In the genomic region with DNA sequence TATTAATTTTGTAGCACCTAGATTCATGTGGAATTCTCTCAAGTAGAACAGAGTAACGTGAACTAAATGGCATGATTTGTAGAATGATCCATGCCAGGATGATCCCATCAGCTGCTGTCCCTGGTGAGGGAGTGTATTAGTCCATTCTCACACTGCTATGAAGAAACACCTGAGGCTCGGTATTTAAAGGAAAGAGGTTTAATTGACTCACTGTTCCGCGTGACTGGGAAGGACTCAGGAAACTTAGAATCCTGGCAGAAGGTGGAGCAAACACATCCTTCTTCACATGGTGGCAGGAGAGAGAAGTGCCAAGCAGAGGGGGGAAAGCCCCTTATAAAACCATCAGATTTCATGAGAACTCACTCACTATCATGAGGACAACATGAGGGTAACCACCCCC, we compare ENCODE assay signal across 16 cellular contexts.
A peak's percentile ranks its signal among the peaks of the same experiment; 100 is the strongest.
DNase-seq lines count a peak whose midpoint lies in the region; ATAC-seq and TF ChIP-seq lines count a peak whose summit lies in the region.
"Had no signal": no experiment of that assay in that cellular context is flagged by ENCODE, and none has a peak within 500 bp of the region (broad histone marks: within the 10 kb centered on the region; RNA-seq: fewer than 3 reads in every experiment).

No MANE protein-coding gene starts in this region.

- no peak for TF ChIP-seq EP300 in SK-N-SH (IDR thresholded peaks at IDR 0.05; ENCODE audit: borderline replicate concordance in 1 of 2, low read depth in 1 of 2, low read length in 1 of 2)

- TF ChIP-seq POLR2A in lower leg skin (IDR thresholded peaks at IDR 0.05), result no peak

- DNase-seq in NCI-H82 (lab: John Stamatoyannopoulos, UW) (peak; percentile 29), NCI-H82 treated with DMSO at 0.1 percent for 48 hours (lab: John Stamatoyannopoulos, UW; ENCODE audit: unreplicated experiment) (no peak), PC-9 (no peak), left lung (no peak), upper lobe of right lung (no peak), SK-N-SH (no peak), lower leg skin (ENCODE audit: low spot score in 2 of 2) (no peak)
- DNase-seq: C1 segment of cervical spinal cord, DMS 273 treated with DMSO at 0.1 percent for 48 hours, HFFc6, Kasumi-1, NCI-H1105, NCI-H2081, NCI-H345, NCI-H526 had no signal

- H3K36me3 ChIP-seq in PC-9 (ENCODE audit: low read depth) (no peaks in the 10 kb centered on the region), left lung (no peaks in the 10 kb centered on the region), upper lobe of right lung (no peaks in the 10 kb centered on the region), SK-N-SH (replicated peaks in 1 of 2; ENCODE audit: control insufficient read depth in 1 of 2, insufficient read depth in 2 of 2, low read length in 1 of 2) (no peaks in the 10 kb centered on the region)

- no peak overlapping the region for H2AFZ ChIP-seq in PC-9
- no peak overlapping the region for H2AFZ ChIP-seq in SK-N-SH (ENCODE audit: low read depth)

- TF ChIP-seq CTCF in PC-9 (conservative IDR thresholded peaks at IDR 0.05), result no peak
- no peak for TF ChIP-seq CTCF in left lung (IDR thresholded peaks at IDR 0.05)
- TF ChIP-seq CTCF in upper lobe of right lung (IDR thresholded peaks at IDR 0.05), result no peak
- TF ChIP-seq CTCF in SK-N-SH (IDR thresholded peaks at IDR 0.05), result no peak
- no peak for TF ChIP-seq CTCF in lower leg skin (IDR thresholded peaks at IDR 0.05)

- no peaks in the 10 kb centered on the region for H3K27me3 ChIP-seq in PC-9 (ENCODE audit: insufficient read depth, low read depth)
- H3K27me3 ChIP-seq in left lung, result no peaks in the 10 kb centered on the region
- no peaks in the 10 kb centered on the region for H3K27me3 ChIP-seq in upper lobe of right lung
- no peaks in the 10 kb centered on the region; the same call in 1 of the 2 replicates for H3K27me3 ChIP-seq in SK-N-SH (ENCODE audit: insufficient read depth)

- ATAC-seq in left lung (peak; percentile 12), upper lobe of right lung (peak; percentile 24), GM19023 (IDR thresholded peaks at IDR 0.05; ENCODE audit: unreplicated experiment) (no peak)

- H3K27ac ChIP-seq in PC-9, result peak overlapping the region; percentile 86
- H3K27ac ChIP-seq in left lung, result peak overlapping the region; percentile 55 to 67
- no peak overlapping the region for H3K27ac ChIP-seq in upper lobe of right lung
- no peak overlapping the region for H3K27ac ChIP-seq in SK-N-SH (ENCODE audit: low read depth in 2 of 2, low read length in 1 of 2)

- CTCF ChIA-PET in PC-9 (lab: Charles Lee), result no interaction called here
- CTCF ChIA-PET in SK-N-SH (lab: Yijun Ruan, JAX), result interaction anchor here (0.6 to 1.1 kb wide), 2 partner anchors 17 to 29 kb away, joined by 3 read pairs; no protein-coding TSS in a partner anchor

- H3F3A ChIP-seq in PC-9 (ENCODE audit: insufficient read depth, low read depth) (peaks cover 31% of the 10 kb centered on the region), SK-N-SH (replicated peaks; ENCODE audit: insufficient read depth) (no peaks in the 10 kb centered on the region)

- no TSS peak for BruUV-seq in PC-9 (replicated peaks; lab: Mats Ljungman, UMichigan)

- H3K9me2 ChIP-seq in PC-9 (ENCODE audit: insufficient read depth), result no peaks in the 10 kb centered on the region
- no peaks in the 10 kb centered on the region for H3K9me2 ChIP-seq in SK-N-SH

- H3K9me3 ChIP-seq in PC-9 (ENCODE audit: insufficient read depth, low read depth) (no peaks in the 10 kb centered on the region; the same call in 1 of the 2 replicates), left lung (no peaks in the 10 kb centered on the region), upper lobe of right lung (no peaks in the 10 kb centered on the region), SK-N-SH (no peaks in the 10 kb centered on the region)

- intact Hi-C loops in PC-9 (cut with micrococcal nuclease; ENCODE audit: unreplicated experiment), result loop anchor here (5.0 kb wide), 1 partner anchor 43 kb away; no protein-coding TSS in a partner anchor
- intact Hi-C loops in left lung (cut with DNase I), result no loop called here
- intact Hi-C loops in upper lobe of right lung (cut with DNase I), result loop anchor here (10.0 kb wide), 1 partner anchor 65 kb away; no protein-coding TSS in a partner anchor
- intact Hi-C loops in lower leg skin (cut with DNase I; ENCODE audit: low total_unique reads), result no loop called here

- POLR2A ChIA-PET in PC-9 (lab: Charles Lee; ENCODE audit: unreplicated experiment), result no interaction called here
- POLR2A ChIA-PET in SK-N-SH (lab: Yijun Ruan, JAX), result no interaction called here

- H4K20me1 ChIP-seq in PC-9 (ENCODE audit: insufficient read depth) (no peaks in the 10 kb centered on the region), SK-N-SH (ENCODE audit: insufficient read depth) (no peaks in the 10 kb centered on the region)

- H3K9ac ChIP-seq in SK-N-SH, result no peak overlapping the region

- H3K4me2 ChIP-seq in PC-9, result peak overlapping the region; percentile 62; the same call in 1 of the 2 replicates
- H3K4me2 ChIP-seq in SK-N-SH, result no peak overlapping the region

- no peak for TF ChIP-seq RAD21 in SK-N-SH (IDR thresholded peaks at IDR 0.05; ENCODE audit: low read length)

- 47% methylated on average over 4 of the region's 4 CpGs for WGBS in SK-N-SH (ENCODE audit: low lambda C conversion rate)
- 79% methylated on average over 4 of the region's 4 CpGs for WGBS in lower leg skin, 2 donors

- peaks cover 36% of the 10 kb centered on the region for H3K4me1 ChIP-seq in PC-9 (replicated peaks; ENCODE audit: insufficient read depth)
- peaks cover 0 to 19% of the 10 kb centered on the region in 2 donors for H3K4me1 ChIP-seq in left lung
- H3K4me1 ChIP-seq in upper lobe of right lung, result no peaks in the 10 kb centered on the region
- no peaks in the 10 kb centered on the region; a peak in 1 of 4 replicates for H3K4me1 ChIP-seq in SK-N-SH (ENCODE audit: control insufficient read depth in 1 of 2, insufficient read depth in 2 of 2, low read depth in 1 of 2, low read length in 1 of 2)

- 0 out of 2 replicates have a peak, but pooled peaks cover 4% of the 10 kb centered on the region for H3K79me2 ChIP-seq in PC-9 (ENCODE audit: low read depth)
- no peaks in the 10 kb centered on the region for H3K79me2 ChIP-seq in SK-N-SH (ENCODE audit: insufficient read depth)

- H3K4me3 ChIP-seq in PC-9 (no peak overlapping the region), left lung (no peak overlapping the region), upper lobe of right lung (no peak overlapping the region), SK-N-SH (ENCODE audit: low read depth in 2 of 2, low read length in 1 of 2) (no peak overlapping the region), lower leg skin (ENCODE audit: low read depth, poor library complexity, severe bottlenecking) (no peak overlapping the region)

TF ChIP-seq in SK-N-SH, 30 proteins besides CTCF, POLR2A, EP300 and RAD21:
- TF ChIP-seq FOXM1 (IDR thresholded peaks at IDR 0.05; ENCODE audit: low read depth) (no peak), SIN3A (IDR thresholded peaks at IDR 0.05; ENCODE audit: borderline replicate concordance, low read depth, low read length) (no peak), TCF12 (IDR thresholded peaks at IDR 0.05) (no peak), CHD2 (IDR thresholded peaks at IDR 0.05; ENCODE audit: low read length, partially characterized antibody) (no peak), RFX5 (IDR thresholded peaks at IDR 0.05; ENCODE audit: low read length) (no peak), GABPA (IDR thresholded peaks at IDR 0.05; ENCODE audit: low read depth) (no peak), MXI1 (IDR thresholded peaks at IDR 0.05; ENCODE audit: low read depth, low read length) (no peak), MEF2A (IDR thresholded peaks at IDR 0.05; ENCODE audit: borderline replicate concordance, low read depth) (no peak), JUND (IDR thresholded peaks at IDR 0.05) (no peak)
- TF ChIP-seq, protein P1, sequence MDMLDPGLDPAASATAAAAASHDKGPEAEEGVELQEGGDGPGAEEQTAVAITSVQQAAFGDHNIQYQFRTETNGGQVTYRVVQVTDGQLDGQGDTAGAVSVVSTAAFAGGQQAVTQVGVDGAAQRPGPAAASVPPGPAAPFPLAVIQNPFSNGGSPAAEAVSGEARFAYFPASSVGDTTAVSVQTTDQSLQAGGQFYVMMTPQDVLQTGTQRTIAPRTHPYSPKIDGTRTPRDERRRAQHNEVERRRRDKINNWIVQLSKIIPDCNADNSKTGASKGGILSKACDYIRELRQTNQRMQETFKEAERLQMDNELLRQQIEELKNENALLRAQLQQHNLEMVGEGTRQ (IDR thresholded peaks at IDR 0.05; ENCODE audit: borderline replicate concordance, low read depth, low read length), result no peak

Comparison
In these comparisons a context has a peak if more than half of its experiments do, and no peak if none do; other contexts are left out.
1. H3K27ac ChIP-seq: peak in PC-9 (single experiment) and left lung (2 of 2); none in upper lobe of right lung (single experiment) and SK-N-SH (0 of 2).
2. intact Hi-C loops: an anchor here in PC-9 (5.0 kb wide) and upper lobe of right lung (10.0 kb wide); none called in left lung and lower leg skin.